In genomic region chr5:93588586-93589347, GRCh38 we compare ENCODE assay signal across 11 cellular contexts. TPM values are rescaled to one million over a fixed set of nuclear protein-coding genes. Genes with fewer than 3 reads are reported as not detected.
A peak's percentile ranks its signal among the peaks of the same experiment; 100 is the strongest.
DNase-seq lines count a peak whose midpoint lies in the region; ATAC-seq and TF ChIP-seq lines count a peak whose summit lies in the region.
"Had no signal": no experiment of that assay in that cellular context is flagged by ENCODE, and none has a peak within 500 bp of the region (broad histone marks: within the 10 kb centered on the region; RNA-seq: fewer than 3 reads in every experiment).

No MANE protein-coding gene starts in this region.

- H3K36me3 ChIP-seq in breast epithelium = no peaks in the 10 kb centered on the region

- H3K4me1 ChIP-seq in breast epithelium = peaks cover 0 to 2% of the 10 kb centered on the region in 2 donors

- H3K4me3 Mint-ChIP-seq in activated T-cell treated with anti-CD3 and anti-CD28 coated beads, Interleukin-2, amount 50 U/mL, for 24 hours = no peak overlapping the region
- H3K4me3 Mint-ChIP-seq in activated T-cell treated with anti-CD3 and anti-CD28 coated beads, Interleukin-2, amount 50 U/mL, for 4 hours = no peak overlapping the region

- H3K27ac ChIP-seq in breast epithelium = peak overlapping the region; percentile 9 to 82
- peak overlapping the region; percentile 69 for H3K27ac ChIP-seq in temporal lobe (ENCODE audit: low read depth, low read length)

- no peak for TF ChIP-seq POLR2A in breast epithelium (IDR thresholded peaks at IDR 0.05)

- peaks cover 68% of the 10 kb centered on the region for H3K27me3 Mint-ChIP-seq in activated T-cell treated with anti-CD3 and anti-CD28 coated beads, Interleukin-2, amount 50 U/mL, for 24 hours
- H3K27me3 Mint-ChIP-seq in activated T-cell treated with anti-CD3 and anti-CD28 coated beads, Interleukin-2, amount 50 U/mL, for 4 hours (ENCODE audit: low read depth) = peaks cover 78% of the 10 kb centered on the region

- no peaks in the 10 kb centered on the region for H3K9me3 ChIP-seq in breast epithelium
- H3K9me3 ChIP-seq: MG63 had no signal

- peak overlapping the region in 2 of 3 donors; percentile 63 to 75 for H3K4me3 ChIP-seq in breast epithelium
- H3K4me3 ChIP-seq: MG63 had no signal

- intact Hi-C loops in breast epithelium (cut with DNase I; ENCODE audit: low total_unique reads) = no loop called here

- DNase-seq in activated T-cell treated with anti-CD3 and anti-CD28 coated beads, Interleukin-2, amount 50 U/mL, for 24 hours = no peak
- DNase-seq in activated T-cell treated with anti-CD3 and anti-CD28 coated beads, Interleukin-2, amount 50 U/mL, for 4 hours = no peak
- no peak for DNase-seq in breast epithelium (ENCODE audit: low spot score in 2 of 2)
- peak; percentile 81 for DNase-seq in left kidney (ENCODE audit: low read depth, low spot score)
- DNase-seq: activated CD4-positive, alpha-beta T cell treated with anti-CD3 and anti-CD28 coated beads for 4 hours; AML-193; MG63 had no signal

- ATAC-seq in activated T-cell treated with anti-CD3 and anti-CD28 coated beads, Interleukin-2, amount 50 U/mL, for 4 hours = no peak
- ATAC-seq in HG03139 (IDR thresholded peaks at IDR 0.05; ENCODE audit: unreplicated experiment) (no peak), GM21526 (IDR thresholded peaks at IDR 0.05; ENCODE audit: low FRiP score, unreplicated experiment) (no peak), GM21528 (IDR thresholded peaks at IDR 0.05; ENCODE audit: low FRiP score, unreplicated experiment) (no peak)

- H3K36me3 Mint-ChIP-seq in activated T-cell treated with anti-CD3 and anti-CD28 coated beads, Interleukin-2, amount 50 U/mL, for 24 hours (ENCODE audit: low read depth) = peaks cover 3% of the 10 kb centered on the region
- H3K36me3 Mint-ChIP-seq in activated T-cell treated with anti-CD3 and anti-CD28 coated beads, Interleukin-2, amount 50 U/mL, for 4 hours (ENCODE audit: insufficient read depth) = no peaks in the 10 kb centered on the region

- H3K4me1 Mint-ChIP-seq in activated T-cell treated with anti-CD3 and anti-CD28 coated beads, Interleukin-2, amount 50 U/mL, for 24 hours (ENCODE audit: low read depth) = peaks cover 22% of the 10 kb centered on the region
- peaks cover 13% of the 10 kb centered on the region for H3K4me1 Mint-ChIP-seq in activated T-cell treated with anti-CD3 and anti-CD28 coated beads, Interleukin-2, amount 50 U/mL, for 4 hours (ENCODE audit: low read depth)

- TF ChIP-seq CTCF in breast epithelium (IDR thresholded peaks at IDR 0.05) = no peak

- H3K27ac Mint-ChIP-seq in activated T-cell treated with anti-CD3 and anti-CD28 coated beads, Interleukin-2, amount 50 U/mL, for 24 hours = peak overlapping the region; percentile 81

- peaks cover 0 to 34% of the 10 kb centered on the region in 2 donors for H3K27me3 ChIP-seq in breast epithelium
- H3K27me3 ChIP-seq: MG63 had no signal

- H3K9me3 Mint-ChIP-seq in activated T-cell treated with anti-CD3 and anti-CD28 coated beads, Interleukin-2, amount 50 U/mL, for 24 hours = peaks cover 4% of the 10 kb centered on the region
- peaks cover 4% of the 10 kb centered on the region for H3K9me3 Mint-ChIP-seq in activated T-cell treated with anti-CD3 and anti-CD28 coated beads, Interleukin-2, amount 50 U/mL, for 4 hours

RNA-seq across cellular contexts. Expression of gene NR2F1, which starts 5.7 kb away (rescaled TPM):
- under 1 TPM; 0.08 to 0.21 (median 0.10) TPM for total RNA-seq in activated T-cell treated with anti-CD3 and anti-CD28 coated beads, Interleukin-2, amount 50 U/mL, for 4 hours
- 10 to 100 TPM in 2 of 3 donors, 1 to 10 TPM in 1; 4.6 to 63.6 (median 59.1) TPM for total RNA-seq in breast epithelium
- total RNA-seq in temporal lobe = 36.1 TPM

RNA-seq across cellular contexts. Expression of gene NR2F1-AS1, which starts 7.7 kb away (rescaled TPM):
- not detected for total RNA-seq in activated T-cell treated with anti-CD3 and anti-CD28 coated beads, Interleukin-2, amount 50 U/mL, for 4 hours
- total RNA-seq in breast epithelium (10 to 100 TPM in 2 of 3 donors, 1 to 10 TPM in 1; 7.0 to 17.4 (median 15.2) TPM), temporal lobe (50.4 TPM)

Comparison
In these comparisons a context has a peak if more than half of its experiments do, and no peak if none do; other contexts are left out.
1. RNA of gene NR2F1, which starts 5.7 kb away (total RNA-seq): 4.6 to 63.6 TPM in breast epithelium and 36.1 TPM in temporal lobe (single experiment); 0.08 to 0.21 TPM in activated T-cell treated with anti-CD3 and anti-CD28 coated beads, Interleukin-2, amount 50 U/mL, for 4 hours; every median in the first group is over 4 times any median in the second.
2. RNA of gene NR2F1-AS1, which starts 7.7 kb away (total RNA-seq): 50.4 TPM in temporal lobe (single experiment) and 7.0 to 17.4 TPM in breast epithelium; not detected in activated T-cell treated with anti-CD3 and anti-CD28 coated beads, Interleukin-2, amount 50 U/mL, for 4 hours; every median in the first group is over 4 times any median in the second.